1 cellular context compared by ENCODE assay signal in the genomic region with DNA sequence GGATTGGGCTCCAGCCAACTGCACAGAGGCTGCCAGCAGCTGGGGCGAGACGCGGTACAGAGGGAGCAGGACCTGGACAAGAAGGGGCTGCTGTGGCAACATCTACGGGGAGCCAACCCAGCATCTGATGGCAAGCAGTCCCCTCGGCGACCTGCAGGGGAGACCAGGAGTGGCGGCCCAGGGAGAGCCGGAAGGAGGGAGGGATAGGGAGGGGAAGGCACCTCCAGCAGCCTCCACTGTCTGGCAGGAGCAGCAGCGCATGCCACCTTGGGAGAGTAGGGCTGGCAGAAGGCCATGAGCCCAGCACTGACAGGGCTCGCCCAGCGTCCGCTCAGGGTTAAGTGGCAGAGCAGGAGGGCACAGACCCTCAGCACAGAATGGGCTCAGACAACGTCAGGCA.
TF ChIP-seq lines count a peak whose summit lies in the region.

No MANE protein-coding gene starts in this region.

TF ChIP-seq in H1, 55 proteins besides CTCF, POLR2A, EP300 and RAD21 (continued from another document):
- TF ChIP-seq SUZ12 (IDR thresholded peaks at IDR 0.05; ENCODE audit: low read length), result no peak
- no peak for TF ChIP-seq FOSL1 (IDR thresholded peaks at IDR 0.05; ENCODE audit: insufficient read depth, low read depth, low read length)
- TF ChIP-seq GTF2F1 (IDR thresholded peaks at IDR 0.05; ENCODE audit: borderline replicate concordance, low read depth, low read length), result no peak
- no peak for TF ChIP-seq KDM4A (IDR thresholded peaks at IDR 0.05; ENCODE audit: low read depth, low read length, severe bottlenecking)
- no peak for TF ChIP-seq CTBP2 (IDR thresholded peaks at IDR 0.05; ENCODE audit: borderline replicate concordance, insufficient read depth, insufficient read length, low read length)
